ENCODE assay signal across 8 cellular contexts in the genomic region with DNA sequence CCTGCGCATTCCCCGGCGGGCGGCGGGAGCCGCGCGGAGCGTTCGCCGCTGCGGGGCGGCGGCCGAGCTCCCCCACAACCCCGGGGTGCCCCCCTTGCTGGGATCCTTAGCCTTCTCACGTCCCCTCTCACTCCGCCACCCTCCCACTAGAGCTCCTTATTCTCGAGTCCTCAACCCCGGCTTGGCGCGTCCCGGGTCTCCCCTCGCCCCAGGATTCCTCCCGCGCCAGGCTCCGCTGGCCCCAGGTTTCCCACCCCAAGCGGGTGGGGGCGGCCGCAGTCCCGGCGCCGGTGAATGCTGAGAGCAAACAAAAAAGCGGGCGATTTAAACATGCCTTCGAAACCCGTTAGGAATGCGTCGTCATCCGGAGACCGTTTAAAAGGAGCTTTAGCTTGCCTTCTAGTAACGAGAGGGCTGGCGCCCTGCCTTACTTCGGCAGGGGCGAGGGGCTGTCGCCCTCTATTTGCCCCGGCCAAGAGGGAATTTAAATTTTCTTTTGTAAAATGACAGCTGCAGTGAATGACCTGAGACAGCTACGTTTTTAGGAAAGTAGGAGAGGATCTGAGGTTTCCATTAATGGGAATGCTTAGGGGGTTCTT. TPM values are rescaled to one million over a fixed set of nuclear protein-coding genes. Genes with fewer than 3 reads are reported as not detected.
DNase-seq lines count a peak whose midpoint lies in the region; ATAC-seq and TF ChIP-seq lines count a peak whose summit lies in the region.

No MANE protein-coding gene starts in this region.

- no peaks in the 10 kb centered on the region for H3K36me3 Mint-ChIP-seq in IgD-negative memory B cell
- peaks cover 3 to 6% of the 10 kb centered on the region in 2 donors for H3K36me3 Mint-ChIP-seq in stimulated activated naive B cell treated with anti-CD40 and anti-IgM and Interleukin-4, amounts not matched to agents 10 μg/mL and 1 μg/mL and 100 μg/mL, for 72 hours

- no peaks in the 10 kb centered on the region for H3K36me3 ChIP-seq in liver (ENCODE audit: control insufficient read depth in 4 of 4, insufficient read depth in 3 of 4, low read depth in 1 of 4, low read length in 3 of 4)

- H3K4me3 Mint-ChIP-seq in IgD-negative memory B cell = peak overlapping the region; percentile 90 to 97 (median 94)
- peak overlapping the region; percentile 85 to 93 for H3K4me3 Mint-ChIP-seq in stimulated activated naive B cell treated with anti-CD40 and anti-IgM and Interleukin-4, amounts not matched to agents 10 μg/mL and 1 μg/mL and 100 μg/mL, for 72 hours

- H3K4me3 ChIP-seq in choroid plexus epithelial cell (ENCODE audit: low read depth, low read length) (peak overlapping the region; percentile 80), liver (ENCODE audit: low read depth in 1 of 3, low read length in 3 of 3) (peak overlapping the region; percentile 51 to 98 (median 86))

- peaks cover 5 to 23% (median 11%) of the 10 kb centered on the region in 4 donors for H3K4me1 ChIP-seq in liver (ENCODE audit: control insufficient read depth in 4 of 4, insufficient read depth in 4 of 4, low read length in 3 of 4)

- H3K27me3 ChIP-seq in liver (ENCODE audit: control insufficient read depth in 4 of 4, insufficient read depth in 4 of 4, low read length in 3 of 4) = no peaks in the 10 kb centered on the region

- H3K27me3 Mint-ChIP-seq in IgD-negative memory B cell = no peaks in the 10 kb centered on the region
- no peaks in the 10 kb centered on the region for H3K27me3 Mint-ChIP-seq in stimulated activated naive B cell treated with anti-CD40 and anti-IgM and Interleukin-4, amounts not matched to agents 10 μg/mL and 1 μg/mL and 100 μg/mL, for 72 hours

- WGBS in liver = under 1% methylated on average over 48 of the region's 48 CpGs

- DNase-seq in NCI-H2081 (lab: John Stamatoyannopoulos, UW) = peak; percentile 62 to 67
- DNase-seq in NCI-H2081 treated with DMSO at 0.1 percent for 48 hours (lab: John Stamatoyannopoulos, UW) = no peak
- peak; percentile 83 for DNase-seq in choroid plexus epithelial cell (ENCODE audit: low read depth)
- DNase-seq in stimulated activated naive B cell treated with anti-CD40 and anti-IgM and Interleukin-4, amounts not matched to agents 10 μg/mL and 1 μg/mL and 100 μg/mL, for 72 hours = no peak

- H3K9me3 Mint-ChIP-seq in IgD-negative memory B cell = no peaks in the 10 kb centered on the region
- H3K9me3 Mint-ChIP-seq in stimulated activated naive B cell treated with anti-CD40 and anti-IgM and Interleukin-4, amounts not matched to agents 10 μg/mL and 1 μg/mL and 100 μg/mL, for 72 hours = no peaks in the 10 kb centered on the region

- TF ChIP-seq CTCF in choroid plexus epithelial cell (conservative IDR thresholded peaks at IDR 0.05; ENCODE audit: low read depth, low read length) = no peak
- TF ChIP-seq CTCF in liver (IDR thresholded peaks at IDR 0.05; ENCODE audit: low read depth, low read length, missing input control) = no peak

- ATAC-seq in GM21526 (IDR thresholded peaks at IDR 0.05; ENCODE audit: low FRiP score, unreplicated experiment) (peak; percentile 13), SK-N-SH treated with all-trans-retinoic acid at 6 μM for 48 hours (peak; percentile 17)
- peak; percentile 3 to 10 for ATAC-seq in stimulated activated naive B cell treated with anti-CD40 and anti-IgM and Interleukin-4, amounts not matched to agents 10 μg/mL and 1 μg/mL and 100 μg/mL, for 72 hours (replicated peaks)

- TF ChIP-seq RAD21 in liver (IDR thresholded peaks at IDR 0.05) = no peak

- H3K4me1 Mint-ChIP-seq in IgD-negative memory B cell = peaks cover 19 to 28% (median 28%) of the 10 kb centered on the region in 3 donors
- peaks cover 6 to 30% of the 10 kb centered on the region in 2 donors for H3K4me1 Mint-ChIP-seq in stimulated activated naive B cell treated with anti-CD40 and anti-IgM and Interleukin-4, amounts not matched to agents 10 μg/mL and 1 μg/mL and 100 μg/mL, for 72 hours

- peak overlapping the region; percentile 90 to 98 for H3K27ac ChIP-seq in liver (ENCODE audit: low read depth in 1 of 2, low read length in 2 of 2)

- H3K27ac Mint-ChIP-seq in IgD-negative memory B cell = peak overlapping the region; percentile 50 to 92 (median 86)
- peak overlapping the region; percentile 51 for H3K27ac Mint-ChIP-seq in stimulated activated naive B cell treated with anti-CD40 and anti-IgM and Interleukin-4, amounts not matched to agents 10 μg/mL and 1 μg/mL and 100 μg/mL, for 72 hours

- H3K9me3 ChIP-seq in liver (ENCODE audit: control insufficient read depth in 4 of 4, low read length in 3 of 4) = no peaks in the 10 kb centered on the region

- H3K9ac ChIP-seq in liver (ENCODE audit: low read depth in 1 of 2, low read length in 2 of 2) = peak overlapping the region; percentile 44 to 61

TF ChIP-seq in SK-N-SH treated with all-trans-retinoic acid at 6 μM for 48 hours, 23 proteins besides CTCF, POLR2A, EP300 and RAD21:
- no peak for TF ChIP-seq RARB (CRISPR knock-in tag; IDR thresholded peaks at IDR 0.05)
- TF ChIP-seq, protein P1, sequence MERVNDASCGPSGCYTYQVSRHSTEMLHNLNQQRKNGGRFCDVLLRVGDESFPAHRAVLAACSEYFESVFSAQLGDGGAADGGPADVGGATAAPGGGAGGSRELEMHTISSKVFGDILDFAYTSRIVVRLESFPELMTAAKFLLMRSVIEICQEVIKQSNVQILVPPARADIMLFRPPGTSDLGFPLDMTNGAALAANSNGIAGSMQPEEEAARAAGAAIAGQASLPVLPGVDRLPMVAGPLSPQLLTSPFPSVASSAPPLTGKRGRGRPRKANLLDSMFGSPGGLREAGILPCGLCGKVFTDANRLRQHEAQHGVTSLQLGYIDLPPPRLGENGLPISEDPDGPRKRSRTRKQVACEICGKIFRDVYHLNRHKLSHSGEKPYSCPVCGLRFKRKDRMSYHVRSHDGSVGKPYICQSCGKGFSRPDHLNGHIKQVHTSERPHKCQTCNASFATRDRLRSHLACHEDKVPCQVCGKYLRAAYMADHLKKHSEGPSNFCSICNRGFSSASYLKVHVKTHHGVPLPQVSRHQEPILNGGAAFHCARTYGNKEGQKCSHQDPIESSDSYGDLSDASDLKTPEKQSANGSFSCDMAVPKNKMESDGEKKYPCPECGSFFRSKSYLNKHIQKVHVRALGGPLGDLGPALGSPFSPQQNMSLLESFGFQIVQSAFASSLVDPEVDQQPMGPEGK (CRISPR knock-in tag; IDR thresholded peaks at IDR 0.05; ENCODE audit: borderline replicate concordance) = 0 out of 2 replicates have a peak, but pooled peaks have one; percentile 24
TF ChIP-seq in SK-N-SH treated with all-trans-retinoic acid at 6 μM for 48 hours: peak in this region for 1.

TF ChIP-seq in liver, 16 proteins besides CTCF, POLR2A, EP300 and RAD21:
- TF ChIP-seq EGR1 (IDR thresholded peaks at IDR 0.05; ENCODE audit: low read depth in 2 of 2) (no peak), FOXA2 (IDR thresholded peaks at IDR 0.05) (no peak), ZBTB33 (IDR thresholded peaks at IDR 0.05) (no peak), HNF4G (IDR thresholded peaks at IDR 0.05) (no peak), SP1 (IDR thresholded peaks at IDR 0.05) (no peak), FOXA1 (IDR thresholded peaks at IDR 0.05) (no peak)
- TF ChIP-seq, protein P2, sequence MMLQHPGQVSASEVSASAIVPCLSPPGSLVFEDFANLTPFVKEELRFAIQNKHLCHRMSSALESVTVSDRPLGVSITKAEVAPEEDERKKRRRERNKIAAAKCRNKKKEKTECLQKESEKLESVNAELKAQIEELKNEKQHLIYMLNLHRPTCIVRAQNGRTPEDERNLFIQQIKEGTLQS (IDR thresholded peaks at IDR 0.05) = no peak

RNA-seq across cellular contexts. Expression of gene JADE1, which starts 3.0 kb away (rescaled TPM):
- 34.6 TPM for polyA plus RNA-seq in IgD-negative memory B cell
- 10 to 100 TPM; 15.9 to 17.6 TPM for total RNA-seq in liver
- 1 to 10 TPM; 5.0 TPM for polyA plus RNA-seq in liver

Comparison
In these comparisons a context has a peak if more than half of its experiments do, and no peak if none do; other contexts are left out.
1. DNase-seq: peak in NCI-H2081 (2 of 2) and choroid plexus epithelial cell (single experiment); none in NCI-H2081 treated with DMSO at 0.1 percent for 48 hours (single experiment) and stimulated activated naive B cell treated with anti-CD40 and anti-IgM and Interleukin-4, amounts not matched to agents 10 μg/mL and 1 μg/mL and 100 μg/mL, for 72 hours (single experiment).
2. Peak in every context shown above with its lines, with median percentiles within 50 percentile points of each other: ATAC-seq.